21 cellular contexts compared by ENCODE assay signal in genomic region chr12:124461241-124461673, GRCh38.
"Had no signal": no experiment of that assay in that cellular context is flagged by ENCODE, and none has a peak within 500 bp of the region (broad histone marks: within the 10 kb centered on the region; RNA-seq: fewer than 3 reads in every experiment).

No MANE protein-coding gene starts in this region.

- H3K9me3 Mint-ChIP-seq: activated B cell treated with CpG ODN at 0.5 μM for 24 hours; activated T-helper 17 cell treated with anti-CD3 and anti-CD28 coated beads, Interleukin-2, amount 50 U/mL, for 72 hours had no signal

- H3K27me3 ChIP-seq: neutrophil, pancreas, stomach had no signal

- H3K4me1 ChIP-seq: pancreas had no signal

- H3K4me3 ChIP-seq: mucosa of descending colon, pancreas, smooth muscle cell, stomach had no signal

- H3K27me3 Mint-ChIP-seq: activated B cell treated with CpG ODN at 0.5 μM for 24 hours; activated CD8-positive, alpha-beta T cell treated with anti-CD3 and anti-CD28 coated beads for 36 hours; activated naive CD8-positive, alpha-beta T cell treated with anti-CD3 and anti-CD28 coated beads, Interleukin-2, amount 10 ng/mL, durations not matched to agents 7 days and 5 days; activated T-helper 17 cell treated with anti-CD3 and anti-CD28 coated beads, Interleukin-2, amount 50 U/mL, for 72 hours; naive B cell had no signal

- H3K27ac Mint-ChIP-seq: activated B cell treated with CpG ODN at 0.5 μM for 24 hours; activated CD8-positive, alpha-beta T cell treated with anti-CD3 and anti-CD28 coated beads for 36 hours; activated T-helper 17 cell treated with anti-CD3 and anti-CD28 coated beads, Interleukin-2, amount 50 U/mL, for 72 hours; stimulated activated effector memory CD8-positive, alpha-beta T cell treated with anti-CD3 and anti-CD28 coated beads, Interleukin-12 subunit alpha, Interleukin-12 subunit beta, amount 100 ng/mL, for 72 hours had no signal

- DNase-seq: activated B cell treated with CpG ODN at 0.5 μM for 24 hours; activated CD4-positive, alpha-beta T cell treated with anti-CD3 and anti-CD28 coated beads for 4 hours; activated CD8-positive, alpha-beta T cell treated with anti-CD3 and anti-CD28 coated beads for 36 hours; activated naive CD4-positive, alpha-beta T cell; activated naive CD8-positive, alpha-beta T cell treated with anti-CD3 and anti-CD28 coated beads, Interleukin-2, amount 10 ng/mL, durations not matched to agents 7 days and 5 days; activated T-cell treated with anti-CD3 and anti-CD28 coated beads, Interleukin-2, amount 50 U/mL, for 1 hour; cortex of kidney; erythroblast; foreskin melanocyte; hypothalamus; islet precursor cell; naive B cell; stimulated activated CD4-positive, alpha-beta T cell treated with anti-CD3 and anti-CD28 coated beads, Interleukin-4, amount 100 ng/mL, for 24 hours; stomach had no signal

- ATAC-seq: activated CD8-positive, alpha-beta T cell treated with anti-CD3 and anti-CD28 coated beads for 36 hours; activated T-helper 17 cell treated with anti-CD3 and anti-CD28 coated beads, Interleukin-2, amount 50 U/mL, for 72 hours; mucosa of descending colon; pancreas; sciatic nerve; stimulated activated effector memory CD8-positive, alpha-beta T cell treated with anti-CD3 and anti-CD28 coated beads, Interleukin-12 subunit alpha, Interleukin-12 subunit beta, amount 100 ng/mL, for 72 hours had no signal

- H3K36me3 ChIP-seq: neutrophil had no signal

- H3K4me3 Mint-ChIP-seq: activated B cell treated with CpG ODN at 0.5 μM for 24 hours; activated CD8-positive, alpha-beta T cell treated with anti-CD3 and anti-CD28 coated beads for 36 hours; activated naive CD8-positive, alpha-beta T cell treated with anti-CD3 and anti-CD28 coated beads, Interleukin-2, amount 10 ng/mL, durations not matched to agents 7 days and 5 days; activated T-helper 17 cell treated with anti-CD3 and anti-CD28 coated beads, Interleukin-2, amount 50 U/mL, for 72 hours; stimulated activated effector memory CD8-positive, alpha-beta T cell treated with anti-CD3 and anti-CD28 coated beads, Interleukin-12 subunit alpha, Interleukin-12 subunit beta, amount 100 ng/mL, for 72 hours had no signal

- H3K27ac ChIP-seq: neutrophil, pancreas had no signal

- H3K9me3 ChIP-seq: mucosa of descending colon, neutrophil, pancreas had no signal

- H3K4me2 ChIP-seq: smooth muscle cell had no signal
